19 cellular contexts compared by ENCODE assay signal in the genomic region with DNA sequence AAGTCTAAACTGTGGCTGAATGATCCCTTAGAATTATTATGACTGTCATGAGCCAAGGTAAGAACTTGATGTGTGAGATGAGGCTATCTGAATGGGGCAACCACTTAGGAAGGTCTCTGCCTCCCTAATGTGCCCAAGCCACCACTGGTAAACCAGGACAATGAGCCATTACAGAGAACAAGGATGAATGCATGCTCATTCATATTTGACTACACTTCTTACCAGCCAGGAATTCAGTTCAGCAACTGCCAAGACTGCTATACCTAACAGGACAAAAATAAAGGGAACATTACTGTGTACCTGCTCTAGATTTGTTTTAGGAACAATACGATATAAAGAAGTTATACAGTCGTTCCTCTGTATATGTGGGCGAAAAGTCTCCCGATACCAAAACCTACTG. TPM values are rescaled to one million over a fixed set of nuclear protein-coding genes. Genes with fewer than 3 reads are reported as not detected.
A peak's percentile ranks its signal among the peaks of the same experiment; 100 is the strongest.
DNase-seq lines count a peak whose midpoint lies in the region; ATAC-seq and TF ChIP-seq lines count a peak whose summit lies in the region.
"Had no signal": no experiment of that assay in that cellular context is flagged by ENCODE, and none has a peak within 500 bp of the region (broad histone marks: within the 10 kb centered on the region; RNA-seq: fewer than 3 reads in every experiment).

No MANE protein-coding gene starts in this region.

- H3K4me1 ChIP-seq in heart left ventricle (peaks cover 0 to 40% (median 0%) of the 10 kb centered on the region in 12 donors), body of pancreas (peaks cover 47% of the 10 kb centered on the region)
- H3K4me1 ChIP-seq: A549 had no signal

- H3K27me3 Mint-ChIP-seq in osteocyte (ENCODE audit: unreplicated experiment) = no peaks in the 10 kb centered on the region
- no peaks in the 10 kb centered on the region for H3K27me3 Mint-ChIP-seq in activated naive CD4-positive, alpha-beta T cell treated with anti-CD3 and anti-CD28 coated beads, Interleukin-2, amount 10 ng/mL, durations not matched to agents 7 days and 5 days
- H3K27me3 Mint-ChIP-seq: CD8-positive, alpha-beta memory T cell had no signal

- DNase-seq in heart left ventricle = no peak
- DNase-seq in cardiac septum (ENCODE audit: low spot score) = no peak
- DNase-seq in coronary artery (ENCODE audit: low spot score) = no peak
- no peak for DNase-seq in osteocyte (ENCODE audit: extremely low spot score, unreplicated experiment)
- DNase-seq in body of pancreas = no peak
- no peak for DNase-seq in activated naive CD4-positive, alpha-beta T cell treated with anti-CD3 and anti-CD28 coated beads, Interleukin-2, amount 10 ng/mL, durations not matched to agents 7 days and 5 days
- DNase-seq: CD8-positive, alpha-beta memory T cell; DMS79; H9; KG1; NCI-H1105 treated with DMSO at 0.1 percent for 48 hours; NCI-H1694 treated with DMSO at 0.1 percent for 48 hours; NCI-H2107; NCI-H510A; NCI-H774; SIG-M5 had no signal

- H3K9me3 Mint-ChIP-seq in osteocyte (ENCODE audit: unreplicated experiment) = no peaks in the 10 kb centered on the region
- no peaks in the 10 kb centered on the region for H3K9me3 Mint-ChIP-seq in activated naive CD4-positive, alpha-beta T cell treated with anti-CD3 and anti-CD28 coated beads, Interleukin-2, amount 10 ng/mL, durations not matched to agents 7 days and 5 days
- H3K9me3 Mint-ChIP-seq: CD8-positive, alpha-beta memory T cell; H9 had no signal

- H3K27ac Mint-ChIP-seq in osteocyte (ENCODE audit: unreplicated experiment) = peak overlapping the region; percentile 97
- H3K27ac Mint-ChIP-seq in activated naive CD4-positive, alpha-beta T cell treated with anti-CD3 and anti-CD28 coated beads, Interleukin-2, amount 10 ng/mL, durations not matched to agents 7 days and 5 days = no peak overlapping the region

- CTCF ChIA-PET in activated naive CD4-positive, alpha-beta T cell treated with anti-CD3 and anti-CD28 coated beads, Interleukin-2, amount 10 ng/mL, durations not matched to agents 7 days and 5 days (lab: Charles Lee) = no interaction called here

- H3K36me3 Mint-ChIP-seq in osteocyte (ENCODE audit: unreplicated experiment) = peaks cover 12% of the 10 kb centered on the region
- no peaks in the 10 kb centered on the region for H3K36me3 Mint-ChIP-seq in activated naive CD4-positive, alpha-beta T cell treated with anti-CD3 and anti-CD28 coated beads, Interleukin-2, amount 10 ng/mL, durations not matched to agents 7 days and 5 days

- 67 to 79% (median 72%) methylated on average over 4 of the region's 4 CpGs for WGBS in heart left ventricle, 4 donors
- 88 to 93% methylated on average over 4 of the region's 4 CpGs for WGBS in body of pancreas, 2 donors

- TF ChIP-seq CTCF in heart left ventricle (IDR thresholded peaks at IDR 0.05) (no peak), coronary artery (IDR thresholded peaks at IDR 0.05) (no peak), osteocyte (IDR thresholded peaks at IDR 0.05) (no peak), body of pancreas (IDR thresholded peaks at IDR 0.05) (no peak)

- H3K4me1 Mint-ChIP-seq in osteocyte (ENCODE audit: unreplicated experiment) = peaks cover 83% of the 10 kb centered on the region
- peaks cover 9% of the 10 kb centered on the region for H3K4me1 Mint-ChIP-seq in activated naive CD4-positive, alpha-beta T cell treated with anti-CD3 and anti-CD28 coated beads, Interleukin-2, amount 10 ng/mL, durations not matched to agents 7 days and 5 days

- no peak overlapping the region for H3K27ac ChIP-seq in heart left ventricle
- H3K27ac ChIP-seq in coronary artery = peak overlapping the region; percentile 79 to 80
- H3K27ac ChIP-seq in body of pancreas = no peak overlapping the region
- H3K27ac ChIP-seq: A549; BLaER1 treated with 17β-estradiol and CSF1 and Interleukin-3, amounts not matched to agents 10 nM and 100 nM had no signal

- H3K27me3 ChIP-seq in heart left ventricle (no peaks in the 10 kb centered on the region), body of pancreas (no peaks in the 10 kb centered on the region)
- H3K27me3 ChIP-seq: BLaER1 treated with 17β-estradiol and CSF1 and Interleukin-3, amounts not matched to agents 10 nM and 100 nM had no signal

- H3K9me3 ChIP-seq in heart left ventricle = no peaks in the 10 kb centered on the region
- no peaks in the 10 kb centered on the region for H3K9me3 ChIP-seq in body of pancreas
- H3K9me3 ChIP-seq: A549; BLaER1 treated with 17β-estradiol and CSF1 and Interleukin-3, amounts not matched to agents 10 nM and 100 nM had no signal

- intact Hi-C loops in heart left ventricle (cut with DNase I) = no loop called here
- intact Hi-C loops in cardiac septum (cut with DNase I) = no loop called here
- intact Hi-C loops in body of pancreas (cut with DNase I) = no loop called here

- ATAC-seq in heart left ventricle (peak in 3 of 4 donors; percentile 42 to 67 (median 60)), GM21528 (IDR thresholded peaks at IDR 0.05; ENCODE audit: low FRiP score, unreplicated experiment) (no peak), body of pancreas (no peak)
- ATAC-seq: A549 had no signal

- H3K4me3 Mint-ChIP-seq in osteocyte (ENCODE audit: unreplicated experiment) = peak overlapping the region; percentile 19
- H3K4me3 Mint-ChIP-seq in activated naive CD4-positive, alpha-beta T cell treated with anti-CD3 and anti-CD28 coated beads, Interleukin-2, amount 10 ng/mL, durations not matched to agents 7 days and 5 days = no peak overlapping the region
- H3K4me3 Mint-ChIP-seq: CD8-positive, alpha-beta memory T cell; H9 had no signal

- H3K36me3 ChIP-seq in heart left ventricle = no peaks in the 10 kb centered on the region
- no peaks in the 10 kb centered on the region for H3K36me3 ChIP-seq in body of pancreas (replicated peaks in 1 of 2; ENCODE audit: insufficient read depth in 1 of 2, low read depth in 2 of 2)
- H3K36me3 ChIP-seq: BLaER1 treated with 17β-estradiol and CSF1 and Interleukin-3, amounts not matched to agents 10 nM and 100 nM had no signal

- no peak overlapping the region for H3K4me3 ChIP-seq in heart left ventricle
- H3K4me3 ChIP-seq in coronary artery = no peak overlapping the region
- no peak overlapping the region for H3K4me3 ChIP-seq in body of pancreas
- H3K4me3 ChIP-seq: A549; BLaER1 treated with 17β-estradiol and CSF1 and Interleukin-3, amounts not matched to agents 10 nM and 100 nM had no signal

- TF ChIP-seq POLR2A in heart left ventricle (IDR thresholded peaks at IDR 0.05) (no peak), body of pancreas (IDR thresholded peaks at IDR 0.05) (no peak)

RNA-seq across cellular contexts. Expression of a gene that starts 23.0 kb away (rescaled TPM):
- total RNA-seq in heart left ventricle (10 to 100 TPM in 8 of 9 donors, 1 to 10 TPM in 1; 8.9 to 18.6 (median 15.5) TPM), cardiac septum (13.1 TPM), osteocyte (37.4 and 41.9 TPM in 2 replicates), body of pancreas (10 to 100 TPM in 1 of 2 donors, 1 to 10 TPM in 1; 5.9 to 12.2 TPM)
- 1 to 10 TPM; 3.1 to 6.3 TPM for polyA plus RNA-seq in heart left ventricle

Comparison
In these comparisons a context has a peak if more than half of its experiments do, and no peak if none do; other contexts are left out.
1. ATAC-seq: peak in heart left ventricle (3 of 4); none in GM21528 (single experiment) and body of pancreas (single experiment).
2. H3K27ac ChIP-seq: peak in coronary artery (2 of 2); none in heart left ventricle (0 of 12) and body of pancreas (0 of 4).